12 cellular contexts compared by ENCODE assay signal in genomic region chr12:107057071-107057834, GRCh38. TPM values are rescaled to one million over a fixed set of nuclear protein-coding genes. Genes with fewer than 3 reads are reported as not detected.
DNase-seq lines count a peak whose midpoint lies in the region; ATAC-seq, FAIRE-seq and TF ChIP-seq lines count a peak whose summit lies in the region.
"Had no signal": no experiment of that assay in that cellular context is flagged by ENCODE, and none has a peak within 500 bp of the region (broad histone marks: within the 10 kb centered on the region; RNA-seq: fewer than 3 reads in every experiment).

No MANE protein-coding gene starts in this region.

- H2AK5ac ChIP-seq in IMR-90 (ENCODE audit: low read depth, low read length) (no peak overlapping the region), mesenchymal stem cell (ENCODE audit: low read length, severe bottlenecking) (no peak overlapping the region)

- H3K23ac ChIP-seq in IMR-90 (ENCODE audit: low read depth, low read length) (no peak overlapping the region), mesenchymal stem cell (ENCODE audit: low read length in 2 of 2) (no peak overlapping the region)

- H2BK12ac ChIP-seq in mesenchymal stem cell (ENCODE audit: low read length in 2 of 2): peak overlapping the region in 1 of 2 experiments; percentile 71

- no peaks in the 10 kb centered on the region for H4K20me1 ChIP-seq in IMR-90 (ENCODE audit: insufficient read depth, low read length)

- TF ChIP-seq RAD21 in IMR-90 (IDR thresholded peaks at IDR 0.05; ENCODE audit: low read length): no peak

- peak; percentile 50 for DNase-seq in DMS53 (lab: John Stamatoyannopoulos, UW)
- peak; percentile 33 for DNase-seq in IMR-90
- peak; percentile 24 to 28 for DNase-seq in cardiac fibroblast (ENCODE audit: low read depth in 2 of 2)
- peak; percentile 16 for DNase-seq in mesenchymal stem cell
- DNase-seq in GM19239 (ENCODE audit: insufficient read length, low spot score): no peak
- no peak for DNase-seq in HPDE6-E6E7 (ENCODE audit: extremely low spot score)
- DNase-seq in sigmoid colon: no peak
- DNase-seq in brain microvascular endothelial cell: no peak
- DNase-seq: Calu3; effector CD4-positive, alpha-beta T cell; substantia nigra; T1000 had no signal

- H3K79me1 ChIP-seq in IMR-90 (ENCODE audit: low read depth in 1 of 2, low read length in 2 of 2) (peaks cover 4 to 13% of the 10 kb centered on the region in 2 experiments; a peak in 3 of 4 replicates), mesenchymal stem cell (replicated peaks; ENCODE audit: low read length, poor library complexity, severe bottlenecking) (peaks cover 11% of the 10 kb centered on the region)

- peak; percentile 42 for ATAC-seq in IMR-90 (ENCODE audit: low read depth)

- H3K14ac ChIP-seq in IMR-90 (replicated peaks; ENCODE audit: low read depth, low read length) (no peak overlapping the region), mesenchymal stem cell (ENCODE audit: low read length in 2 of 2) (no peak overlapping the region)

- no peak overlapping the region for H3K56ac ChIP-seq in IMR-90 (ENCODE audit: extremely low read depth, insufficient read depth, low read length)

- no peak overlapping the region for H2AK9ac ChIP-seq in IMR-90 (replicated peaks; ENCODE audit: low read depth, low read length, poor library complexity)

- H3K9me3 ChIP-seq in IMR-90 (ENCODE audit: control insufficient read depth, insufficient read depth, low read length) (0 out of 2 replicates have a peak, but pooled peaks cover 2% of the 10 kb centered on the region), mesenchymal stem cell (ENCODE audit: control insufficient read depth, low read length) (peaks cover 4% of the 10 kb centered on the region), sigmoid colon (no peaks in the 10 kb centered on the region)

- H3K4me1 ChIP-seq in IMR-90 (ENCODE audit: control insufficient read depth, insufficient read depth, low read length) (no peaks in the 10 kb centered on the region), mesenchymal stem cell (ENCODE audit: control insufficient read depth, insufficient read depth, low read depth, low read length) (no peaks in the 10 kb centered on the region), sigmoid colon (peaks cover 0 to 37% (median 16%) of the 10 kb centered on the region in 4 donors)

- TF ChIP-seq CTCF in IMR-90 (conservative IDR thresholded peaks at IDR 0.05; ENCODE audit: low read depth, low read length) (no peak), cardiac fibroblast (IDR thresholded peaks at IDR 0.05; ENCODE audit: low read depth, low read length) (no peak), sigmoid colon (IDR thresholded peaks at IDR 0.05) (no peak), brain microvascular endothelial cell (IDR thresholded peaks at IDR 0.05; ENCODE audit: low read depth, low read length, missing control alignments) (no peak)

- no peak overlapping the region for H4K5ac ChIP-seq in IMR-90 (ENCODE audit: low read depth, low read length)

- no peak overlapping the region for H3K9ac ChIP-seq in IMR-90 (ENCODE audit: low read depth, low read length)
- H3K9ac ChIP-seq in mesenchymal stem cell (ENCODE audit: low read length): no peak overlapping the region

- H3K4me2 ChIP-seq in IMR-90 (ENCODE audit: low read depth, low read length) (no peak overlapping the region), mesenchymal stem cell (ENCODE audit: low read length, poor library complexity, severe bottlenecking) (no peak overlapping the region)

- in situ Hi-C loops in IMR-90 (cut with MboI; ENCODE audit: low sequenced_read_pairs): no loop called here
- in situ Hi-C loops in brain microvascular endothelial cell (cut with HindIII; ENCODE audit: low pct_ligation_motif_present, low sequenced_read_pairs): no loop called here

- no peak overlapping the region for H2BK120ac ChIP-seq in IMR-90 (ENCODE audit: low read depth, low read length)
- H2BK120ac ChIP-seq in mesenchymal stem cell (ENCODE audit: low read depth, low read length): no peak overlapping the region

- H3K4me3 ChIP-seq in IMR-90 (ENCODE audit: insufficient read depth, low read depth, low read length) (no peak overlapping the region), cardiac fibroblast (replicated peaks in 1 of 2; ENCODE audit: low read depth in 2 of 2, low read length in 2 of 2) (no peak overlapping the region), mesenchymal stem cell (ENCODE audit: insufficient read depth in 1 of 2, low read depth in 1 of 2, low read length in 2 of 2) (no peak overlapping the region), sigmoid colon (no peak overlapping the region), brain microvascular endothelial cell (ENCODE audit: low read depth, low read length) (no peak overlapping the region)

- intact Hi-C loops in IMR-90 (cut with micrococcal nuclease) (no loop called here), sigmoid colon (cut with DNase I) (no loop called here)

- FAIRE-seq in GM19239 (lab: Jason Lieb, UNC): no peak

- no peak for TF ChIP-seq POLR2A in IMR-90 (IDR thresholded peaks at IDR 0.05; ENCODE audit: low read depth, low read length)
- no peak for TF ChIP-seq POLR2A in sigmoid colon (IDR thresholded peaks at IDR 0.05)

- CTCF ChIA-PET in IMR-90 (lab: Yijun Ruan, JAX): no interaction called here

- no peaks in the 10 kb centered on the region for H3K9me1 ChIP-seq in IMR-90 (ENCODE audit: insufficient read depth, low read length)

- no peak overlapping the region for H2AFZ ChIP-seq in IMR-90 (replicated peaks; ENCODE audit: low read length, poor library complexity)
- H2AFZ ChIP-seq in mesenchymal stem cell (ENCODE audit: low read depth, low read length): no peak overlapping the region

- H3K27ac ChIP-seq in IMR-90 (ENCODE audit: insufficient read depth, low read length) (no peak overlapping the region), mesenchymal stem cell (ENCODE audit: low read length, poor library complexity, severe bottlenecking) (no peak overlapping the region), sigmoid colon (peak overlapping the region in 2 of 4 donors; percentile 17 to 31), brain microvascular endothelial cell (no peak overlapping the region)

- H4K91ac ChIP-seq in IMR-90 (ENCODE audit: insufficient read depth, low read depth, low read length): no peak overlapping the region
- H4K91ac ChIP-seq in mesenchymal stem cell (ENCODE audit: low read length): no peak overlapping the region

- H4K8ac ChIP-seq in IMR-90 (ENCODE audit: low read depth in 2 of 2, low read length in 2 of 2) (no peak overlapping the region), mesenchymal stem cell (ENCODE audit: low read length) (no peak overlapping the region)

- H2BK20ac ChIP-seq in IMR-90 (ENCODE audit: low read depth, low read length): no peak overlapping the region

- POLR2A ChIA-PET in IMR-90 (lab: Charles Lee; ENCODE audit: unreplicated experiment): interaction anchor here (0.6 kb wide), 1 partner anchor 1700 kb away, joined by 4 read pairs; no protein-coding TSS in a partner anchor

- dilution Hi-C loops in IMR-90 (cut with HindIII; ENCODE audit: low sequenced_read_pairs, unreplicated experiment): no loop called here

- TF ChIP-seq EP300 in sigmoid colon (IDR thresholded peaks at IDR 0.05): no peak

- H3K27me3 ChIP-seq in IMR-90 (ENCODE audit: control insufficient read depth, insufficient read depth, low read length) (no peaks in the 10 kb centered on the region), mesenchymal stem cell (ENCODE audit: control insufficient read depth in 1 of 2, insufficient read depth in 1 of 2, low read length in 2 of 2) (no peaks in the 10 kb centered on the region), sigmoid colon (no peaks in the 10 kb centered on the region), brain microvascular endothelial cell (replicated peaks) (no peaks in the 10 kb centered on the region)

- H3K18ac ChIP-seq in IMR-90 (ENCODE audit: low read depth, low read length) (no peak overlapping the region), mesenchymal stem cell (ENCODE audit: low read depth in 1 of 2, low read length in 2 of 2) (no peak overlapping the region)

- no peak overlapping the region for H3K4ac ChIP-seq in IMR-90 (ENCODE audit: low read depth, low read length)
- no peak overlapping the region for H3K4ac ChIP-seq in mesenchymal stem cell (ENCODE audit: low read depth in 1 of 2, low read length in 2 of 2)

- no peak overlapping the region for H2BK15ac ChIP-seq in IMR-90 (ENCODE audit: low read depth, low read length)
- no peak overlapping the region for H2BK15ac ChIP-seq in mesenchymal stem cell (ENCODE audit: low read depth, poor library complexity, severe bottlenecking)

- no peaks in the 10 kb centered on the region for H3K36me3 ChIP-seq in IMR-90 (ENCODE audit: control insufficient read depth, insufficient read depth, low read length)
- no peaks in the 10 kb centered on the region for H3K36me3 ChIP-seq in mesenchymal stem cell (ENCODE audit: control insufficient read depth in 1 of 2, insufficient read depth in 2 of 2, low read depth in 1 of 2, low read length in 2 of 2)
- no peaks in the 10 kb centered on the region for H3K36me3 ChIP-seq in sigmoid colon
- no peaks in the 10 kb centered on the region for H3K36me3 ChIP-seq in brain microvascular endothelial cell (replicated peaks)

- WGBS in IMR-90 (ENCODE audit: extremely low coverage in 2 of 2, insufficient read length in 1 of 2), 2 experiments: no CpG with 5 or more reads among the region's 4 CpGs
- 97% methylated on average over 4 of the region's 4 CpGs for WGBS in mesenchymal stem cell
- 81% methylated on average over 4 of the region's 4 CpGs for WGBS in sigmoid colon, 2 donors

- no peak overlapping the region for H2BK5ac ChIP-seq in IMR-90 (ENCODE audit: low read depth, low read length, poor library complexity, severe bottlenecking)
- H2BK5ac ChIP-seq in mesenchymal stem cell (ENCODE audit: low read depth, low read length, poor library complexity, severe bottlenecking): no peak overlapping the region

- BruUV-seq in IMR-90 (replicated peaks; lab: Mats Ljungman, UMichigan): no TSS peak

TF ChIP-seq in IMR-90, 13 proteins besides CTCF, POLR2A, EP300 and RAD21:
- TF ChIP-seq CEBPB (IDR thresholded peaks at IDR 0.05; ENCODE audit: low read depth, low read length) (peak; percentile 71), USF2 (IDR thresholded peaks at IDR 0.05; ENCODE audit: low read depth, low read length) (no peak)

RNA-seq across cellular contexts. Expression of gene CRY1, which starts 36.1 kb away (rescaled TPM):
- total RNA-seq in IMR-90 (2012; rRNA removed) (5.9 and 9.7 TPM in 2 replicates), sigmoid colon (10 to 100 TPM; 20.3 to 40.4 (median 27.3) TPM)
- polyA plus RNA-seq in IMR-90 (2012; rRNA removed) (7.8 and 9.9 TPM in 2 replicates), sigmoid colon (1 to 10 TPM; 7.2 to 9.7 (median 7.7) TPM)
- polyA plus RNA-seq in IMR-90 (2012; cell fraction: cytosol; rRNA removed): 4.3 and 5.4 TPM in 2 replicates
- 9.8 and 14.5 TPM in 2 replicates for polyA plus RNA-seq in IMR-90 (2012; cell fraction: nucleus; rRNA removed; ENCODE audit: low replicate concordance)
- 13.6 TPM for polyA plus RNA-seq in mesenchymal stem cell (2013, experiment 1 of 2)
- 13.8 TPM for polyA plus RNA-seq in mesenchymal stem cell (2013, experiment 2 of 2)

Comparison
In these comparisons a context has a peak if more than half of its experiments do, and no peak if none do; other contexts are left out.
1. DNase-seq: peak in DMS53 (single experiment), IMR-90 (single experiment), cardiac fibroblast (2 of 2) and mesenchymal stem cell (single experiment); none in GM19239 (single experiment), HPDE6-E6E7 (single experiment), sigmoid colon (single experiment) and brain microvascular endothelial cell (single experiment).